In the genomic region with DNA sequence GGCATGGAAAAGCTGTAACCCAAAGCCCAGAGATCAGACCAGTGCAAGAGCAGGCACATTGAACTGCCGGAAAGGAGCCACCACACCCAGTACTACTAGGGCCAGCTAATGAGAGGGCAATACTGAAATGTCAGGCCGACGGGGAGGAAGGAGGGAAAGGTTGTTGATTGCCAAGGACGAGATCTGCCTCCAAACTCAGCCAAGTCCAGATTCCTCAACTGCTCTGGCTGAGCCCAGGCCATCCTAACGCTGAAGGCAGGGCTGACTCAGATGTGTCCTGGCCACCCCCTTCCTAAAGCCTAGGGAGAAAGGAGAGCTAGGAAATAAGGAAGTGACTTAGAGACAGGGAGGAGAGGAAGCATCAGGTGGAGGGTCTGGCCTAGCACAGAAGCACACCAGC, we compare ENCODE assay signal across 18 cellular contexts. TPM values are rescaled to one million over a fixed set of nuclear protein-coding genes. Genes with fewer than 3 reads are reported as not detected.
DNase-seq lines count a peak whose midpoint lies in the region; ATAC-seq, FAIRE-seq and TF ChIP-seq lines count a peak whose summit lies in the region.
"Had no signal": no experiment of that assay in that cellular context is flagged by ENCODE, and none has a peak within 500 bp of the region (broad histone marks: within the 10 kb centered on the region; RNA-seq: fewer than 3 reads in every experiment).

No MANE protein-coding gene starts in this region.

- H3K36me3 ChIP-seq in mucosa of descending colon (ENCODE audit: low read depth), result no peaks in the 10 kb centered on the region
- H3K36me3 ChIP-seq in tibial artery, result peaks cover 28 to 50% (median 35%) of the 10 kb centered on the region in 3 donors
- 0 out of 2 replicates have a peak, but pooled peaks cover 7% of the 10 kb centered on the region for H3K36me3 ChIP-seq in PC-9 (ENCODE audit: low read depth)

- intact Hi-C loops in mucosa of descending colon (cut with DNase I, micrococcal nuclease) (no loop called here), tibial artery (cut with DNase I; ENCODE audit: low total_unique reads) (no loop called here), PC-9 (cut with micrococcal nuclease; ENCODE audit: unreplicated experiment) (no loop called here)

- H3K9me3 ChIP-seq in mucosa of descending colon (no peaks in the 10 kb centered on the region), tibial artery (no peaks in the 10 kb centered on the region), PC-9 (ENCODE audit: insufficient read depth, low read depth) (no peaks in the 10 kb centered on the region)

- no peaks in the 10 kb centered on the region for H3K79me2 ChIP-seq in PC-9 (ENCODE audit: low read depth)

- TF ChIP-seq POLR2A in GM12892 (IDR thresholded peaks at IDR 0.05; ENCODE audit: low read depth, low read length), result no peak

- DNase-seq in RWPE1 (ENCODE audit: low spot score), result no peak
- DNase-seq in fibroblast of gingiva (ENCODE audit: low read depth), result peak; percentile 70
- DNase-seq in mucosa of descending colon, result no peak
- DNase-seq in tibial artery, result peak; percentile 78 to 88
- no peak for DNase-seq in PC-9
- no peak for DNase-seq in GM12892 (ENCODE audit: insufficient read length)
- DNase-seq: activated CD4-positive, alpha-beta memory T cell treated with anti-CD3 and anti-CD28 coated beads, Interleukin-2, amount 10 ng/mL, durations not matched to agents 7 days and 5 days; activated naive CD8-positive, alpha-beta T cell treated with anti-CD3 and anti-CD28 coated beads, Interleukin-2, amount 50 U/mL, for 24 hours; Calu3; glutamatergic neuron; NCI-H187 treated with DMSO at 0.1 percent for 48 hours; nephron progenitor cell; retina; SHP77; stimulated activated naive CD8-positive, alpha-beta T cell treated with anti-CD3 and anti-CD28 coated beads, Interleukin-15, amount 100 ng/mL, for 72 hours had no signal

- no TSS peak for BruUV-seq in PC-9 (replicated peaks; lab: Mats Ljungman, UMichigan)

- H3K4me1 ChIP-seq in mucosa of descending colon (ENCODE audit: low read depth) (no peaks in the 10 kb centered on the region), tibial artery (peaks cover 0 to 64% (median 41%) of the 10 kb centered on the region in 4 donors), PC-9 (replicated peaks; ENCODE audit: insufficient read depth) (no peaks in the 10 kb centered on the region)

- no peak overlapping the region for H3K4me2 ChIP-seq in PC-9

- H3F3A ChIP-seq in PC-9 (ENCODE audit: insufficient read depth, low read depth), result no peaks in the 10 kb centered on the region

- H2AFZ ChIP-seq in PC-9, result no peak overlapping the region

- peak overlapping the region; percentile 15; the same call in 1 of the 2 replicates for H3K27ac ChIP-seq in RWPE1
- H3K27ac ChIP-seq in tibial artery, result peak overlapping the region; percentile 66
- no peak overlapping the region for H3K27ac ChIP-seq in PC-9

- H4K20me1 ChIP-seq in PC-9 (ENCODE audit: insufficient read depth), result no peaks in the 10 kb centered on the region

- no peak for FAIRE-seq in GM12892 (lab: Jason Lieb, UNC)
- FAIRE-seq: GM12891, H1 had no signal

- CTCF ChIA-PET in RWPE1 (lab: Yijun Ruan, JAX) (interaction anchor here (0.7 to 3.6 kb wide), 5 partner anchors 19 to 256 kb away, joined by 3 to 18 read pairs (median 3); no protein-coding TSS in a partner anchor), PC-9 (lab: Charles Lee) (no interaction called here)

- no peaks in the 10 kb centered on the region for H3K9me2 ChIP-seq in PC-9 (ENCODE audit: insufficient read depth)

- no peaks in the 10 kb centered on the region for H3K27me3 ChIP-seq in tibial artery
- no peaks in the 10 kb centered on the region for H3K27me3 ChIP-seq in PC-9 (ENCODE audit: insufficient read depth, low read depth)

- H3K4me3 ChIP-seq in mucosa of descending colon (no peak overlapping the region), tibial artery (no peak overlapping the region), PC-9 (no peak overlapping the region)

- POLR2A ChIA-PET in RWPE1 (lab: Yijun Ruan, JAX; ENCODE audit: low non-redundant PET), result no interaction called here
- POLR2A ChIA-PET in PC-9 (lab: Charles Lee; ENCODE audit: unreplicated experiment), result interaction anchor here (0.5 kb wide), 1 partner anchor 32 kb away, joined by 9 read pairs; no protein-coding TSS in a partner anchor

- ATAC-seq in mucosa of descending colon (peak; percentile 19), HG03439 (IDR thresholded peaks at IDR 0.05; ENCODE audit: unreplicated experiment) (no peak)
- ATAC-seq: activated naive CD8-positive, alpha-beta T cell treated with anti-CD3 and anti-CD28 coated beads, Interleukin-2, amount 50 U/mL, for 24 hours; stimulated activated naive CD8-positive, alpha-beta T cell treated with anti-CD3 and anti-CD28 coated beads, Interleukin-15, amount 100 ng/mL, for 72 hours had no signal

- TF ChIP-seq CTCF in RWPE1 (conservative IDR thresholded peaks at IDR 0.05; ENCODE audit: low read depth) (no peak), mucosa of descending colon (IDR thresholded peaks at IDR 0.05) (no peak), tibial artery (IDR thresholded peaks at IDR 0.05) (no peak), PC-9 (conservative IDR thresholded peaks at IDR 0.05) (no peak)

RNA-seq across cellular contexts. Expression of a gene that starts 42.1 kb away (rescaled TPM):
- total RNA-seq in mucosa of descending colon (10 to 100 TPM; 25.9 to 33.9 (median 28.4) TPM), PC-9 (2021) (67.3 and 76.2 TPM in 2 replicates)
- polyA plus RNA-seq in GM12892 (2012; ENCODE audit: missing spikeins), result 16.5 TPM

Comparison
In these comparisons a context has a peak if more than half of its experiments do, and no peak if none do; other contexts are left out.
1. DNase-seq: peak in fibroblast of gingiva (single experiment) and tibial artery (2 of 2); none in RWPE1 (single experiment), mucosa of descending colon (0 of 3), PC-9 (0 of 2) and GM12892 (single experiment).